In the genomic region with DNA sequence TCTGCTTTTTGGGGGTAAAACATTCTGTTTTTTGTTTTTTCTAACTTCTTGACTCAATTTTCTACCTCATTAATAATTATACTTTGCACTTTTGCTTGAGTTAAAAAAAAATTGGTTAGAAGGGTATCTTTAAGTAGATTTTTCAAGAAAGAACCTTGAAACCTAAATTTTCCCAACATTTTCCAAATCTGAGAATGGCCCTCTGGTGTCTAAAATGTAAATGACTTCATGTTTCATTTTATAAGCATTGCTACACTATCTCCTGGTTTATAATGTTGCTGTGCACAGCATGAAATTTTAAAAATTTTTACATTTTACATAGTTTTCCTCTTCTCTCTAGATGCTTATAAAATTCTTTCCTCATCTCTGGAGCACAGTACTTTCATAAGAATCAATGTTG, we compare ENCODE assay signal across 1 cellular context.
TF ChIP-seq lines count a peak whose summit lies in the region.

No MANE protein-coding gene starts in this region.

TF ChIP-seq in HepG2, 621 proteins besides CTCF, POLR2A, EP300 and RAD21:
- TF ChIP-seq, protein P1, sequence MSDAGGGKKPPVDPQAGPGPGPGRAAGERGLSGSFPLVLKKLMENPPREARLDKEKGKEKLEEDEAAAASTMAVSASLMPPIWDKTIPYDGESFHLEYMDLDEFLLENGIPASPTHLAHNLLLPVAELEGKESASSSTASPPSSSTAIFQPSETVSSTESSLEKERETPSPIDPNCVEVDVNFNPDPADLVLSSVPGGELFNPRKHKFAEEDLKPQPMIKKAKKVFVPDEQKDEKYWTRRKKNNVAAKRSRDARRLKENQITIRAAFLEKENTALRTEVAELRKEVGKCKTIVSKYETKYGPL (CRISPR knock-in tag; IDR thresholded peaks at IDR 0.05): no peak
- TF ChIP-seq, protein P2, sequence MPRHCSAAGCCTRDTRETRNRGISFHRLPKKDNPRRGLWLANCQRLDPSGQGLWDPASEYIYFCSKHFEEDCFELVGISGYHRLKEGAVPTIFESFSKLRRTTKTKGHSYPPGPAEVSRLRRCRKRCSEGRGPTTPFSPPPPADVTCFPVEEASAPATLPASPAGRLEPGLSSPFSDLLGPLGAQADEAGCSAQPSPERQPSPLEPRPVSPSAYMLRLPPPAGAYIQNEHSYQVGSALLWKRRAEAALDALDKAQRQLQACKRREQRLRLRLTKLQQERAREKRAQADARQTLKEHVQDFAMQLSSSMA (CRISPR knock-in tag; IDR thresholded peaks at IDR 0.05): no peak
- TF ChIP-seq KLF11 (CRISPR knock-in tag; IDR thresholded peaks at IDR 0.05) (no peak), U2AF2 (IDR thresholded peaks at IDR 0.05; ENCODE audit: low read depth, low read length) (no peak), ZNF260 (CRISPR knock-in tag; IDR thresholded peaks at IDR 0.05; ENCODE audit: borderline replicate concordance, low read depth) (no peak), SP2 (CRISPR knock-in tag; IDR thresholded peaks at IDR 0.05) (no peak), STAT5B (CRISPR knock-in tag; IDR thresholded peaks at IDR 0.05) (no peak), ELF4 (CRISPR knock-in tag; IDR thresholded peaks at IDR 0.05; ENCODE audit: borderline replicate concordance) (no peak), GABPB1 (CRISPR knock-in tag; IDR thresholded peaks at IDR 0.05) (no peak), EZH2 (conservative IDR thresholded peaks at IDR 0.05; ENCODE audit: low read depth, low read length) (no peak), ZSCAN12 (CRISPR knock-in tag; IDR thresholded peaks at IDR 0.05) (no peak), AGO2 (optimal IDR thresholded peaks at IDR 0.05; ENCODE audit: low read depth, low read length) (no peak), ZNF484 (CRISPR knock-in tag; IDR thresholded peaks at IDR 0.05; ENCODE audit: borderline replicate concordance, low read depth) (no peak), POLR2AphosphoS5 (IDR thresholded peaks at IDR 0.05; ENCODE audit: low read depth, low read length) (no peak), MAF1 (CRISPR knock-in tag; IDR thresholded peaks at IDR 0.05; ENCODE audit: borderline replicate concordance) (no peak)
